Comparison of ENCODE assay signal across 28 cellular contexts in genomic region chr10:128646956-128647355, GRCh38.
"Had no signal": no experiment of that assay in that cellular context is flagged by ENCODE, and none has a peak within 500 bp of the region (broad histone marks: within the 10 kb centered on the region; RNA-seq: fewer than 3 reads in every experiment).

No MANE protein-coding gene starts in this region.

- DNase-seq: nephron progenitor cell; occipital lobe; ovary; posterior cingulate gyrus; psoas muscle; right cardiac atrium; right lobe of liver; sigmoid colon; small intestine; stimulated activated CD4-positive, alpha-beta T cell treated with anti-CD3 and anti-CD28 coated beads, Interleukin-15, amount 100 ng/mL, for 24 hours; stimulated activated CD4-positive, alpha-beta T cell treated with anti-CD3 and anti-CD28 coated beads, Interleukin-2, amount 100 ng/mL, for 24 hours; stimulated activated CD4-positive, alpha-beta T cell treated with anti-CD3 and anti-CD28 coated beads, Interleukin-2, amount 100 ng/mL, for 48 hours; stimulated activated CD4-positive, alpha-beta T cell treated with anti-CD3 and anti-CD28 coated beads, Interleukin-4, amount 100 ng/mL, for 24 hours; stimulated activated naive B cell treated with anti-CD40 and anti-IgM and Interleukin-4, amounts not matched to agents 10 μg/mL and 1 μg/mL and 100 μg/mL, for 72 hours; stimulated activated naive CD4-positive, alpha-beta T cell treated with Interleukin-2 at 50 U/mL for 16 hours; stomach; thyroid gland; trophoblast cell; upper lobe of left lung had no signal

- H3K9me3 Mint-ChIP-seq: natural killer cell treated with Interleukin-12 subunit alpha and Interleukin-12 subunit beta and Interleukin-15 and Interleukin-18, amount 100 ng/mL, for 72 hours; neural crest cell; stimulated activated naive CD8-positive, alpha-beta T cell treated with anti-CD3 and anti-CD28 coated beads, Interleukin-15, Interleukin-2, amounts not matched to agents 100 ng/mL and 50 ng/mL, for 24 hours had no signal

- H3K27me3 Mint-ChIP-seq: stimulated activated naive CD8-positive, alpha-beta T cell treated with anti-CD3 and anti-CD28 coated beads, Interleukin-15, Interleukin-2, amounts not matched to agents 100 ng/mL and 50 ng/mL, for 24 hours had no signal

- H3K9me3 ChIP-seq: ovary, psoas muscle, right lobe of liver, sigmoid colon, stomach, thoracic aorta, thyroid gland, tibial nerve, upper lobe of left lung, vagina had no signal

- ATAC-seq: natural killer cell treated with Interleukin-12 subunit alpha and Interleukin-12 subunit beta and Interleukin-15 and Interleukin-18, amount 100 ng/mL, for 72 hours; psoas muscle; right cardiac atrium; right lobe of liver; stimulated activated effector memory CD8-positive, alpha-beta T cell treated with anti-CD3 and anti-CD28 coated beads, Interleukin-12 subunit alpha, Interleukin-12 subunit beta, amount 100 ng/mL, for 72 hours; stimulated activated naive B cell treated with anti-CD40 and anti-IgM and Interleukin-4, amounts not matched to agents 10 μg/mL and 1 μg/mL and 100 μg/mL, for 72 hours had no signal

- H3K27ac ChIP-seq: ovary, parathyroid adenoma, psoas muscle, right lobe of liver, sigmoid colon, stomach, thoracic aorta, thyroid gland, tibial nerve, upper lobe of left lung, vagina had no signal

- H3K9ac ChIP-seq: parathyroid adenoma had no signal

- H2AFZ ChIP-seq: parathyroid adenoma had no signal

- H3K36me3 ChIP-seq: ovary, right lobe of liver, sigmoid colon, stomach, thoracic aorta, thyroid gland, tibial nerve, upper lobe of left lung, vagina had no signal

- H3K4me1 ChIP-seq: parathyroid adenoma, psoas muscle, right lobe of liver, sigmoid colon, stomach, thyroid gland, tibial nerve, upper lobe of left lung, vagina had no signal

- H3K27ac Mint-ChIP-seq: natural killer cell treated with Interleukin-12 subunit alpha and Interleukin-12 subunit beta and Interleukin-15 and Interleukin-18, amount 100 ng/mL, for 72 hours; nephron progenitor cell; progenitor cell of endocrine pancreas; stimulated activated effector memory CD8-positive, alpha-beta T cell treated with anti-CD3 and anti-CD28 coated beads, Interleukin-12 subunit alpha, Interleukin-12 subunit beta, amount 100 ng/mL, for 72 hours; stimulated activated naive B cell treated with anti-CD40 and anti-IgM and Interleukin-4, amounts not matched to agents 10 μg/mL and 1 μg/mL and 100 μg/mL, for 72 hours; stimulated activated naive CD8-positive, alpha-beta T cell treated with anti-CD3 and anti-CD28 coated beads, Interleukin-15, Interleukin-2, amounts not matched to agents 100 ng/mL and 50 ng/mL, for 24 hours had no signal

- H3K4me3 Mint-ChIP-seq: natural killer cell treated with Interleukin-12 subunit alpha and Interleukin-12 subunit beta and Interleukin-15 and Interleukin-18, amount 100 ng/mL, for 72 hours; nephron progenitor cell; neural crest cell; stimulated activated effector memory CD8-positive, alpha-beta T cell treated with anti-CD3 and anti-CD28 coated beads, Interleukin-12 subunit alpha, Interleukin-12 subunit beta, amount 100 ng/mL, for 72 hours; stimulated activated naive B cell treated with anti-CD40 and anti-IgM and Interleukin-4, amounts not matched to agents 10 μg/mL and 1 μg/mL and 100 μg/mL, for 72 hours; stimulated activated naive CD8-positive, alpha-beta T cell treated with anti-CD3 and anti-CD28 coated beads, Interleukin-15, Interleukin-2, amounts not matched to agents 100 ng/mL and 50 ng/mL, for 24 hours had no signal

- H3K4me1 Mint-ChIP-seq: nephron progenitor cell; neural crest cell; stimulated activated effector memory CD8-positive, alpha-beta T cell treated with anti-CD3 and anti-CD28 coated beads, Interleukin-12 subunit alpha, Interleukin-12 subunit beta, amount 100 ng/mL, for 72 hours; stimulated activated naive B cell treated with anti-CD40 and anti-IgM and Interleukin-4, amounts not matched to agents 10 μg/mL and 1 μg/mL and 100 μg/mL, for 72 hours had no signal

- H3K36me3 Mint-ChIP-seq: natural killer cell treated with Interleukin-12 subunit alpha and Interleukin-12 subunit beta and Interleukin-15 and Interleukin-18, amount 100 ng/mL, for 72 hours; stimulated activated effector memory CD8-positive, alpha-beta T cell treated with anti-CD3 and anti-CD28 coated beads, Interleukin-12 subunit alpha, Interleukin-12 subunit beta, amount 100 ng/mL, for 72 hours; stimulated activated naive B cell treated with anti-CD40 and anti-IgM and Interleukin-4, amounts not matched to agents 10 μg/mL and 1 μg/mL and 100 μg/mL, for 72 hours had no signal

- H3K4me3 ChIP-seq: ovary, psoas muscle, right lobe of liver, sigmoid colon, stomach, thoracic aorta, thyroid gland, tibial nerve, upper lobe of left lung, vagina had no signal

- H3K27me3 ChIP-seq: ovary, right lobe of liver, sigmoid colon, thyroid gland, tibial nerve, upper lobe of left lung, vagina had no signal
